Comparison of ENCODE assay signal across 31 cellular contexts in genomic region chr22:49600891-49601431, GRCh38.
DNase-seq lines count a peak whose midpoint lies in the region; ATAC-seq, FAIRE-seq and TF ChIP-seq lines count a peak whose summit lies in the region.
"Had no signal": no experiment of that assay in that cellular context is flagged by ENCODE, and none has a peak within 500 bp of the region (broad histone marks: within the 10 kb centered on the region; RNA-seq: fewer than 3 reads in every experiment).

No MANE protein-coding gene starts in this region.

- in situ Hi-C loops in HepG2 (cut with HindIII; ENCODE audit: extremely low pct_ligation_motif_present, low pct_unique_long_range_greater_than_20kb): no loop called here

- H4K20me1 ChIP-seq in HepG2 (ENCODE audit: insufficient read depth, low read length): no peaks in the 10 kb centered on the region; the same call in 1 of the 2 replicates

- TF ChIP-seq EP300 in HepG2 (IDR thresholded peaks at IDR 0.05; ENCODE audit: low read depth in 2 of 2, low read length in 2 of 2) (no peak), HepG2 (CRISPR knock-in tag; IDR thresholded peaks at IDR 0.05; ENCODE audit: borderline replicate concordance) (no peak)

- intact Hi-C loops in right lobe of liver (cut with DNase I) (no loop called here), HepG2 (cut with micrococcal nuclease; ENCODE audit: unreplicated experiment) (no loop called here)

- no peak for FAIRE-seq in HepG2 (lab: Jason Lieb, UNC)
- FAIRE-seq: astrocyte, urothelium cell line had no signal

- CTCF ChIA-PET in HepG2 (lab: Yijun Ruan, JAX; ENCODE audit: low intra/inter-chr PET ratio, low total read pairs): no interaction called here

- H3K4me3 ChIP-seq in right lobe of liver (no peak overlapping the region), HepG2 (replicated peaks in 1 of 3; ENCODE audit: insufficient read depth in 1 of 3, low read depth in 2 of 3, low read length in 3 of 3) (no peak overlapping the region), thymus (ENCODE audit: low read length) (no peak overlapping the region)
- H3K4me3 ChIP-seq: BLaER1 treated with 17β-estradiol and CSF1 and Interleukin-3, amounts not matched to agents 10 nM and 100 nM; coronary artery; Peyer's patch; testis had no signal

- H3K4me2 ChIP-seq in HepG2 (ENCODE audit: low read depth, low read length): no peak overlapping the region
- H3K4me2 ChIP-seq: BLaER1 treated with 17β-estradiol and CSF1 and Interleukin-3, amounts not matched to agents 10 nM and 100 nM had no signal

- WGBS in right lobe of liver (ENCODE audit: insufficient coverage, low coverage, low lambda C conversion rate, missing lambda C conversion rate): 67% methylated on average over 1 of the region's 13 CpGs
- WGBS in HepG2 (ENCODE audit: low lambda C conversion rate): 0% methylated on average over 1 of the region's 13 CpGs
- WGBS in thymus: 66% methylated on average over 13 of the region's 13 CpGs

- H3K9ac ChIP-seq in HepG2 (ENCODE audit: insufficient read depth, low read depth, low read length): no peak overlapping the region

- H3K79me2 ChIP-seq in HepG2 (ENCODE audit: insufficient read depth, low read length): no peaks in the 10 kb centered on the region

- POLR2A ChIA-PET in HepG2 (lab: Yijun Ruan, JAX): no interaction called here

- TF ChIP-seq CTCF in right lobe of liver (IDR thresholded peaks at IDR 0.05): no peak
- TF ChIP-seq CTCF in HepG2 (CRISPR knock-in tag; IDR thresholded peaks at IDR 0.05): no peak

- H3K4me1 ChIP-seq in right lobe of liver: no peaks in the 10 kb centered on the region
- H3K4me1 ChIP-seq in HepG2 (ENCODE audit: insufficient read depth, low read length): no peaks in the 10 kb centered on the region
- peaks cover 7% of the 10 kb centered on the region for H3K4me1 ChIP-seq in thymus (ENCODE audit: control insufficient read depth, insufficient read depth, low read length)
- H3K4me1 ChIP-seq: Peyer's patch, testis had no signal

- no peak overlapping the region for H2AFZ ChIP-seq in HepG2 (ENCODE audit: low read length)

- H3K27ac ChIP-seq in right lobe of liver: no peak overlapping the region
- H3K27ac ChIP-seq in HepG2 (ENCODE audit: extremely low read length, insufficient read depth, low read length): no peak overlapping the region
- peak overlapping the region; percentile 66 for H3K27ac ChIP-seq in thymus (ENCODE audit: low read depth)
- H3K27ac ChIP-seq: 22Rv1; BLaER1 treated with 17β-estradiol and CSF1 and Interleukin-3, amounts not matched to agents 10 nM and 100 nM; coronary artery; epithelial cell of prostate; Peyer's patch; testis had no signal

- TF ChIP-seq POLR2A in right lobe of liver (IDR thresholded peaks at IDR 0.05) (no peak), HepG2 (IDR thresholded peaks at IDR 0.05; ENCODE audit: insufficient read depth in 1 of 2, low read depth in 2 of 2, low read length in 2 of 2) (no peak)

- BruUV-seq in HepG2 (replicated peaks; lab: Mats Ljungman, UMichigan): no TSS peak

- DNase-seq in NOMO-1 treated with DMSO at 0.1 percent for 48 hours (lab: John Stamatoyannopoulos, UW; ENCODE audit: unreplicated experiment) (peak; percentile 16), NOMO-1 treated with dmso at 0.1 percent for 144 hours (lab: John Stamatoyannopoulos, UW; ENCODE audit: unreplicated experiment) (no peak), right lobe of liver (peak in 2 of 3 donors; percentile 42 to 46), HepG2 (ENCODE audit: low spot score) (no peak), mesenteric fat pad (ENCODE audit: low spot score) (peak; percentile 82), hippocampal formation (lab: John Stamatoyannopoulos, UW) (no peak)
- DNase-seq: activated CD4-positive, alpha-beta T cell treated with anti-CD3 and anti-CD28 coated beads, Interleukin-2, amount 50 U/mL, for 1 hour; caudate nucleus; DMS53; effector CD8-positive, alpha-beta T cell; HCEC 1CT; KG1; MM.1S; naive B cell; NCI-H2029; NCI-H524 treated with DMSO at 0.1 percent for 48 hours; NK-92 treated with Interleukin-12 subunit alpha and Interleukin-12 subunit beta, amount 100 ng/mL, for 24 hours; occipital lobe; stimulated activated naive CD4-positive, alpha-beta T cell treated with Interleukin-2 at 50 U/mL for 16 hours; SW 1271; T-helper 9 cell; testis had no signal

- no peaks in the 10 kb centered on the region for H3K36me3 ChIP-seq in right lobe of liver
- no peaks in the 10 kb centered on the region for H3K36me3 ChIP-seq in HepG2 (replicated peaks in 1 of 2; ENCODE audit: control insufficient read depth in 1 of 2, insufficient read depth in 2 of 2, low read length in 2 of 2)
- H3K36me3 ChIP-seq in thymus (ENCODE audit: control insufficient read depth, insufficient read depth): peaks cover 27% of the 10 kb centered on the region
- H3K36me3 ChIP-seq: Peyer's patch had no signal

- H3K9me3 ChIP-seq in right lobe of liver (no peaks in the 10 kb centered on the region), HepG2 (ENCODE audit: low read length) (peaks cover 10% of the 10 kb centered on the region; the same call in 1 of the 2 replicates), thymus (ENCODE audit: control insufficient read depth) (peaks cover 2% of the 10 kb centered on the region)
- H3K9me3 ChIP-seq: Peyer's patch, testis had no signal

- H3K27me3 ChIP-seq in right lobe of liver (no peaks in the 10 kb centered on the region), HepG2 (ENCODE audit: control insufficient read depth in 1 of 2, insufficient read depth in 2 of 2, low read length in 2 of 2) (peaks cover 11 to 48% of the 10 kb centered on the region in 2 experiments), thymus (ENCODE audit: control insufficient read depth, insufficient read depth) (no peaks in the 10 kb centered on the region)
- H3K27me3 ChIP-seq: BLaER1 treated with 17β-estradiol and CSF1 and Interleukin-3, amounts not matched to agents 10 nM and 100 nM; Peyer's patch; testis had no signal

- TF ChIP-seq RAD21 in HepG2 (CRISPR knock-in tag; IDR thresholded peaks at IDR 0.05): no peak

- ATAC-seq in right lobe of liver: no peak
- no peak for ATAC-seq in HepG2
- no peak for ATAC-seq in GM18873 (IDR thresholded peaks at IDR 0.05; ENCODE audit: low FRiP score, unreplicated experiment)

TF ChIP-seq in HepG2, 621 proteins besides CTCF, POLR2A, EP300 and RAD21:
- TF ChIP-seq CEBPG (CRISPR knock-in tag; IDR thresholded peaks at IDR 0.05) (no peak), POLR2G (IDR thresholded peaks at IDR 0.05; ENCODE audit: low read depth, low read length) (no peak), SRF (IDR thresholded peaks at IDR 0.05; ENCODE audit: low read depth, low read length) (no peak), MNT (IDR thresholded peaks at IDR 0.05) (no peak), NFKB2 (CRISPR knock-in tag; IDR thresholded peaks at IDR 0.05; ENCODE audit: borderline replicate concordance) (no peak), ZNF724P (CRISPR knock-in tag; IDR thresholded peaks at IDR 0.05; ENCODE audit: borderline replicate concordance) (no peak), FOXK2 (IDR thresholded peaks at IDR 0.05) (no peak), SYNCRIP (IDR thresholded peaks at IDR 0.05; ENCODE audit: insufficient read depth, low read depth, low read length) (no peak), ATF6 (CRISPR knock-in tag; conservative IDR thresholded peaks at IDR 0.05) (no peak), SIX4 (CRISPR knock-in tag; IDR thresholded peaks at IDR 0.05) (no peak), ZBTB2 (CRISPR knock-in tag; IDR thresholded peaks at IDR 0.05; ENCODE audit: low read depth) (no peak), ZNF670 (CRISPR knock-in tag; IDR thresholded peaks at IDR 0.05; ENCODE audit: borderline replicate concordance) (no peak)

Comparison
In these comparisons a context has a peak if more than half of its experiments do, and no peak if none do; other contexts are left out.
1. DNase-seq: peak in NOMO-1 treated with DMSO at 0.1 percent for 48 hours (single experiment), right lobe of liver (2 of 3) and mesenteric fat pad (single experiment); none in NOMO-1 treated with dmso at 0.1 percent for 144 hours (single experiment), HepG2 (single experiment) and hippocampal formation (0 of 2).